ENCODE assay signal across 14 cellular contexts in genomic region chr3:127889976-127890650, GRCh38. TPM values are rescaled to one million over a fixed set of nuclear protein-coding genes. Genes with fewer than 3 reads are reported as not detected.
DNase-seq lines count a peak whose midpoint lies in the region; ATAC-seq, FAIRE-seq and TF ChIP-seq lines count a peak whose summit lies in the region.
"Had no signal": no experiment of that assay in that cellular context is flagged by ENCODE, and none has a peak within 500 bp of the region (broad histone marks: within the 10 kb centered on the region; RNA-seq: fewer than 3 reads in every experiment).

No MANE protein-coding gene starts in this region.

- H3K36me3 Mint-ChIP-seq in MCF 10A (ENCODE audit: insufficient read depth, unreplicated experiment): peaks cover 13% of the 10 kb centered on the region
- H3K36me3 Mint-ChIP-seq in activated naive CD8-positive, alpha-beta T cell treated with anti-CD3 and anti-CD28 coated beads, Interleukin-2, amount 50 U/mL, for 24 hours (ENCODE audit: low read depth): peaks cover 10% of the 10 kb centered on the region

- H3K36me3 ChIP-seq in breast epithelium (no peaks in the 10 kb centered on the region), uterus (no peaks in the 10 kb centered on the region)
- H3K36me3 ChIP-seq: heart right ventricle, thyroid gland had no signal

- TSS peak; percentile 78 for BruUV-seq in MCF 10A (replicated peaks; lab: Mats Ljungman, UMichigan)

- H3K27me3 ChIP-seq in breast epithelium (no peaks in the 10 kb centered on the region), uterus (no peaks in the 10 kb centered on the region)
- H3K27me3 ChIP-seq: heart right ventricle, thyroid gland had no signal

- H3K27ac Mint-ChIP-seq in MCF 10A (ENCODE audit: low read depth, unreplicated experiment): peak overlapping the region; percentile 85
- H3K27ac Mint-ChIP-seq in activated naive CD8-positive, alpha-beta T cell treated with anti-CD3 and anti-CD28 coated beads, Interleukin-2, amount 50 U/mL, for 24 hours: peak overlapping the region; percentile 80

- peaks cover 20% of the 10 kb centered on the region for H3K9me3 Mint-ChIP-seq in MCF 10A (ENCODE audit: unreplicated experiment)
- peaks cover 21% of the 10 kb centered on the region for H3K9me3 Mint-ChIP-seq in activated naive CD8-positive, alpha-beta T cell treated with anti-CD3 and anti-CD28 coated beads, Interleukin-2, amount 50 U/mL, for 24 hours

- no peak overlapping the region for H3K4me3 Mint-ChIP-seq in MCF 10A (ENCODE audit: unreplicated experiment)
- H3K4me3 Mint-ChIP-seq in activated naive CD8-positive, alpha-beta T cell treated with anti-CD3 and anti-CD28 coated beads, Interleukin-2, amount 50 U/mL, for 24 hours: peak overlapping the region; percentile 2

- CTCF ChIA-PET in MCF 10A (lab: Yijun Ruan, JAX): interaction anchor here (0.6 to 0.7 kb wide), 2 partner anchors 72 to 500 kb away, joined by 3 read pairs; no protein-coding TSS in a partner anchor

- intact Hi-C loops in MCF 10A (cut with micrococcal nuclease): no loop called here
- intact Hi-C loops in breast epithelium (cut with DNase I; ENCODE audit: low total_unique reads): loop anchor here (5.0 kb wide), 1 partner anchor 303 kb away; no protein-coding TSS in a partner anchor
- intact Hi-C loops in uterus (cut with DNase I; ENCODE audit: low total_unique reads): no loop called here

- H3K9me3 ChIP-seq in breast epithelium (peaks cover 0 to 7% of the 10 kb centered on the region in 2 donors), uterus (no peaks in the 10 kb centered on the region)
- H3K9me3 ChIP-seq: thyroid gland had no signal

- FAIRE-seq in D721Med (lab: Jason Lieb, UNC): no peak
- FAIRE-seq: G401.6 had no signal

- POLR2A ChIA-PET in MCF 10A (lab: Yijun Ruan, JAX): no interaction called here

- peak; percentile 9 for ATAC-seq in activated naive CD8-positive, alpha-beta T cell treated with anti-CD3 and anti-CD28 coated beads, Interleukin-2, amount 50 U/mL, for 24 hours
- no peak for ATAC-seq in HG03045 (IDR thresholded peaks at IDR 0.05; ENCODE audit: unreplicated experiment)

- H3K4me3 ChIP-seq in breast epithelium: no peak overlapping the region
- H3K4me3 ChIP-seq in fibroblast of villous mesenchyme (ENCODE audit: low read depth, low read length): no peak overlapping the region
- H3K4me3 ChIP-seq in uterus: no peak overlapping the region
- H3K4me3 ChIP-seq: heart right ventricle, thyroid gland had no signal

- H3K27me3 Mint-ChIP-seq in MCF 10A (ENCODE audit: insufficient read depth, unreplicated experiment): no peaks in the 10 kb centered on the region
- peaks cover 2% of the 10 kb centered on the region for H3K27me3 Mint-ChIP-seq in activated naive CD8-positive, alpha-beta T cell treated with anti-CD3 and anti-CD28 coated beads, Interleukin-2, amount 50 U/mL, for 24 hours

- DNase-seq in MCF 10A (ENCODE audit: unreplicated experiment): no peak
- DNase-seq in breast epithelium (ENCODE audit: low spot score in 2 of 2): no peak
- no peak for DNase-seq in activated naive CD8-positive, alpha-beta T cell treated with anti-CD3 and anti-CD28 coated beads, Interleukin-2, amount 50 U/mL, for 24 hours
- DNase-seq in fibroblast of villous mesenchyme (ENCODE audit: low read depth): peak; percentile 57
- DNase-seq in uterus: no peak
- DNase-seq in D721Med (ENCODE audit: insufficient read length, low spot score): no peak
- no peak for DNase-seq in activated effector memory CD4-positive, alpha-beta T cell treated with Interleukin-2 at 50 U/mL for 16 hours
- DNase-seq: heart right ventricle, OCI-M1, T-helper 9 cell, thyroid gland had no signal

- H3K4me1 Mint-ChIP-seq in MCF 10A (ENCODE audit: insufficient read depth, unreplicated experiment): peaks cover 33% of the 10 kb centered on the region
- peaks cover 14% of the 10 kb centered on the region for H3K4me1 Mint-ChIP-seq in activated naive CD8-positive, alpha-beta T cell treated with anti-CD3 and anti-CD28 coated beads, Interleukin-2, amount 50 U/mL, for 24 hours

- H3K4me1 ChIP-seq in breast epithelium: no peaks in the 10 kb centered on the region
- peaks cover 0 to 3% of the 10 kb centered on the region in 2 donors for H3K4me1 ChIP-seq in uterus
- H3K4me1 ChIP-seq: thyroid gland had no signal

- TF ChIP-seq POLR2A in breast epithelium (IDR thresholded peaks at IDR 0.05): no peak
- TF ChIP-seq POLR2A in uterus (IDR thresholded peaks at IDR 0.05): no peak

- H3K27ac ChIP-seq in breast epithelium: no peak overlapping the region
- peak overlapping the region; percentile 16 to 33 for H3K27ac ChIP-seq in uterus
- H3K27ac ChIP-seq: heart right ventricle, thyroid gland had no signal

- TF ChIP-seq CTCF in MCF 10A (IDR thresholded peaks at IDR 0.05; ENCODE audit: unreplicated experiment) (no peak), breast epithelium (IDR thresholded peaks at IDR 0.05) (no peak), fibroblast of villous mesenchyme (IDR thresholded peaks at IDR 0.05; ENCODE audit: insufficient read depth, low read depth, low read length) (peak; percentile 21), uterus (IDR thresholded peaks at IDR 0.05) (no peak), D721Med (IDR thresholded peaks at IDR 0.05; ENCODE audit: insufficient read depth, missing control alignments) (no peak)

RNA-seq across cellular contexts. Expression of gene KBTBD12, which starts 24.9 kb away (rescaled TPM):
- total RNA-seq in MCF 10A (2022) (not detected in 2 replicates), breast epithelium (under 1 TPM in 2 of 3 donors, not detected in 1; 0.32 to 0.73 TPM), fibroblast of villous mesenchyme (not detected in 2 replicates), uterus (1 to 10 TPM in 2 of 4 donors, under 1 TPM in 1, not detected in 1; 0.59 to 2.8 (median 2.1) TPM)
- total RNA-seq: dermis blood vessel endothelial cell had no signal

Comparison
In these comparisons a context has a peak if more than half of its experiments do, and no peak if none do; other contexts are left out.
1. H3K27ac ChIP-seq: peak in uterus (2 of 2); none in breast epithelium (0 of 2).